In genomic region chr13:43008591-43008990, GRCh38 we compare ENCODE assay signal across 38 cellular contexts.
"Had no signal": no experiment of that assay in that cellular context is flagged by ENCODE, and none has a peak within 500 bp of the region (broad histone marks: within the 10 kb centered on the region; RNA-seq: fewer than 3 reads in every experiment).

No MANE protein-coding gene starts in this region.

- H3K4me3 ChIP-seq: colonic mucosa, esophagus squamous epithelium, gastrocnemius medialis, left ventricle myocardium inferior, lung, ovary, psoas muscle, sigmoid colon, smooth muscle cell, testis, transverse colon, uterus had no signal

- H3K27me3 Mint-ChIP-seq: activated naive CD8-positive, alpha-beta T cell treated with anti-CD3 and anti-CD28 coated beads for 36 hours; central memory CD8-positive, alpha-beta T cell had no signal

- FAIRE-seq: bronchial epithelial cell, endometrium had no signal

- H3K27ac Mint-ChIP-seq: activated naive CD4-positive, alpha-beta T cell treated with anti-CD3 and anti-CD28 coated beads for 36 hours; activated naive CD8-positive, alpha-beta T cell treated with anti-CD3 and anti-CD28 coated beads for 36 hours; activated T-helper 1 cell treated with anti-CD3 and anti-CD28 coated beads, Interleukin-12 subunit alpha, Interleukin-12 subunit beta, Interleukin-2, Interleukin-4 antibody, amounts not matched to agents 30 ng/mL and 10 ng/mL and 1 ng/mL, durations not matched to agents 14 hours and 24 hours and 36 hours; nephron; T-helper 1 cell treated with Interleukin-12 subunit alpha and Interleukin-12 subunit beta and Interleukin-4 antibody, amounts not matched to agents 30 μg/mL and 1 μg/mL, for 36 hours had no signal

- H3K27ac ChIP-seq: colonic mucosa, epithelial cell of prostate, esophagus squamous epithelium, gastrocnemius medialis, left ventricle myocardium inferior, ovary, psoas muscle, sigmoid colon, testis, transverse colon, uterus, WERI-Rb-1 had no signal

- ATAC-seq: activated CD4-positive, CD25-positive, alpha-beta regulatory T cell treated with anti-CD3 and anti-CD28 coated beads, Interleukin-2, amount 50 U/mL, for 24 hours; gastrocnemius medialis; psoas muscle; stimulated activated naive B cell treated with anti-CD40 and anti-IgM and Interleukin-4, amounts not matched to agents 10 μg/mL and 1 μg/mL and 100 μg/mL, for 72 hours had no signal

- H3K9me3 ChIP-seq: colonic mucosa, esophagus squamous epithelium, gastrocnemius medialis, left ventricle myocardium inferior, ovary, psoas muscle, sigmoid colon, testis, transverse colon, uterus had no signal

- H3K36me3 ChIP-seq: colonic mucosa, esophagus squamous epithelium, gastrocnemius medialis, left ventricle myocardium inferior, ovary, sigmoid colon, transverse colon, uterus, WERI-Rb-1 had no signal

- H3K27me3 ChIP-seq: colonic mucosa, esophagus squamous epithelium, gastrocnemius medialis, ovary, sigmoid colon, testis, transverse colon, uterus had no signal

- H3K4me1 Mint-ChIP-seq: activated naive CD8-positive, alpha-beta T cell treated with anti-CD3 and anti-CD28 coated beads for 36 hours; central memory CD8-positive, alpha-beta T cell; stimulated activated naive B cell treated with anti-CD40 and anti-IgM and Interleukin-4, amounts not matched to agents 10 μg/mL and 1 μg/mL and 100 μg/mL, for 72 hours had no signal

- H3K4me2 ChIP-seq: smooth muscle cell had no signal

- H3K36me3 Mint-ChIP-seq: activated naive CD8-positive, alpha-beta T cell treated with anti-CD3 and anti-CD28 coated beads for 36 hours; stimulated activated naive B cell treated with anti-CD40 and anti-IgM and Interleukin-4, amounts not matched to agents 10 μg/mL and 1 μg/mL and 100 μg/mL, for 72 hours had no signal

- H3K4me3 Mint-ChIP-seq: activated naive CD4-positive, alpha-beta T cell treated with anti-CD3 and anti-CD28 coated beads for 36 hours; activated naive CD8-positive, alpha-beta T cell treated with anti-CD3 and anti-CD28 coated beads for 36 hours; activated T-helper 1 cell treated with anti-CD3 and anti-CD28 coated beads, Interleukin-12 subunit alpha, Interleukin-12 subunit beta, Interleukin-2, Interleukin-4 antibody, amounts not matched to agents 30 ng/mL and 10 ng/mL and 1 ng/mL, durations not matched to agents 14 hours and 24 hours and 36 hours; central memory CD8-positive, alpha-beta T cell; nephron; stimulated activated naive B cell treated with anti-CD40 and anti-IgM and Interleukin-4, amounts not matched to agents 10 μg/mL and 1 μg/mL and 100 μg/mL, for 72 hours; T-helper 1 cell treated with Interleukin-12 subunit alpha and Interleukin-12 subunit beta and Interleukin-4 antibody, amounts not matched to agents 30 μg/mL and 1 μg/mL, for 36 hours had no signal

- H3K9me3 Mint-ChIP-seq: activated naive CD4-positive, alpha-beta T cell treated with anti-CD3 and anti-CD28 coated beads for 36 hours; activated naive CD8-positive, alpha-beta T cell treated with anti-CD3 and anti-CD28 coated beads for 36 hours; activated T-helper 1 cell treated with anti-CD3 and anti-CD28 coated beads, Interleukin-12 subunit alpha, Interleukin-12 subunit beta, Interleukin-2, Interleukin-4 antibody, amounts not matched to agents 30 ng/mL and 10 ng/mL and 1 ng/mL, durations not matched to agents 14 hours and 24 hours and 36 hours; central memory CD8-positive, alpha-beta T cell; nephron; stimulated activated naive B cell treated with anti-CD40 and anti-IgM and Interleukin-4, amounts not matched to agents 10 μg/mL and 1 μg/mL and 100 μg/mL, for 72 hours; T-helper 1 cell treated with Interleukin-12 subunit alpha and Interleukin-12 subunit beta and Interleukin-4 antibody, amounts not matched to agents 30 μg/mL and 1 μg/mL, for 36 hours had no signal

- DNase-seq: activated CD4-positive, alpha-beta T cell treated with anti-CD3 and anti-CD28 coated beads for 48 hours; activated CD4-positive, alpha-beta T cell treated with anti-CD3 and anti-CD28 coated beads, Interleukin-2, amount 50 U/mL, for 48 hours; activated CD8-positive, alpha-beta memory T cell treated with anti-CD3 and anti-CD28 coated beads, Interleukin-2, amount 50 U/mL, for 4 hours; activated effector memory CD4-positive, alpha-beta T cell treated with anti-CD3 and anti-CD28 coated beads, Interleukin-2, amount 50 U/mL, for 16 hours; activated naive CD4-positive, alpha-beta T cell treated with anti-CD3 and anti-CD28 coated beads for 36 hours; activated naive CD8-positive, alpha-beta T cell treated with anti-CD3 and anti-CD28 coated beads for 36 hours; activated T-cell treated with anti-CD3 and anti-CD28 coated beads, Interleukin-2, amount 50 U/mL, for 1 hour; amniotic stem cell; colonic mucosa; effector CD8-positive, alpha-beta T cell; esophagus squamous epithelium; gastrocnemius medialis; glutamatergic neuron; islet precursor cell; left ventricle myocardium inferior; ovary; psoas muscle; sigmoid colon; stimulated activated CD4-positive, alpha-beta T cell treated with anti-CD3 and anti-CD28 coated beads, Interleukin-1b, Interleukin-23, amount 100 ng/mL, for 48 hours; stimulated activated CD4-positive, alpha-beta T cell treated with anti-CD3 and anti-CD28 coated beads, Interleukin-4, amount 100 ng/mL, for 4 hours; stimulated activated CD8-positive, alpha-beta memory T cell treated with anti-CD3 and anti-CD28 coated beads, Interleukin-4, amount 100 ng/mL, for 48 hours; stimulated activated naive B cell treated with anti-CD40 and anti-IgM and Interleukin-4, amounts not matched to agents 10 μg/mL and 1 μg/mL and 100 μg/mL, for 72 hours; SW 1271; T1000; testis; transverse colon; uterus; WERI-Rb-1 had no signal

- H3K4me1 ChIP-seq: colonic mucosa, gastrocnemius medialis, psoas muscle, transverse colon, uterus had no signal
